ENCODE assay signal across 2 cellular contexts in the genomic region with DNA sequence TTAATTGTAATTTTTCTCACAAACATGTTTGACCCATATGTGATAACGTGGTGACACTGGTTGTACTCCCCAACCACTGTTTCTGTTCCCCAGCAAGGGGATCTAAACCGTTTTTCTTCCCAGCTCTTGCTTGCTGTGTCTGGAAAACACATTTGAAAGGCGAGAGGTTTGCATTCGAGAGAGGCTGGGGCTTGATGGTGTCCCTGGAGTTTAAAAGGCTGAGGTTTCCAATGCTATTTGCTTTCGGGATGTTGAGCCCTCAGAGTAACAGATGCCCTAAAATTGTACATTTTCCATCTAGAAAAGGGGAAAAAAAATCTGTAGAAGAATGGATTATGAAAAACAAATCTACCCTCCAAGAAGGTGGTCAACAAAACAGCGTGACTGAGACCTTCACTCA.
TF ChIP-seq lines count a peak whose summit lies in the region.

No MANE protein-coding gene starts in this region.

TF ChIP-seq in IMR-90, 13 proteins besides CTCF, POLR2A, EP300 and RAD21 (continued from another document):
- TF ChIP-seq, protein P1, sequence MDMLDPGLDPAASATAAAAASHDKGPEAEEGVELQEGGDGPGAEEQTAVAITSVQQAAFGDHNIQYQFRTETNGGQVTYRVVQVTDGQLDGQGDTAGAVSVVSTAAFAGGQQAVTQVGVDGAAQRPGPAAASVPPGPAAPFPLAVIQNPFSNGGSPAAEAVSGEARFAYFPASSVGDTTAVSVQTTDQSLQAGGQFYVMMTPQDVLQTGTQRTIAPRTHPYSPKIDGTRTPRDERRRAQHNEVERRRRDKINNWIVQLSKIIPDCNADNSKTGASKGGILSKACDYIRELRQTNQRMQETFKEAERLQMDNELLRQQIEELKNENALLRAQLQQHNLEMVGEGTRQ (IDR thresholded peaks at IDR 0.05; ENCODE audit: low read depth, low read length): no peak
- TF ChIP-seq MAFK (IDR thresholded peaks at IDR 0.05; ENCODE audit: low read depth, low read length) (no peak), NFE2L2 (IDR thresholded peaks at IDR 0.05; ENCODE audit: low read depth, low read length) (no peak), CEBPB (IDR thresholded peaks at IDR 0.05; ENCODE audit: low read depth, low read length) (no peak)

TF ChIP-seq in WTC11, 78 proteins besides CTCF, POLR2A, EP300 and RAD21 (continued from another document):
- TF ChIP-seq, protein P2, sequence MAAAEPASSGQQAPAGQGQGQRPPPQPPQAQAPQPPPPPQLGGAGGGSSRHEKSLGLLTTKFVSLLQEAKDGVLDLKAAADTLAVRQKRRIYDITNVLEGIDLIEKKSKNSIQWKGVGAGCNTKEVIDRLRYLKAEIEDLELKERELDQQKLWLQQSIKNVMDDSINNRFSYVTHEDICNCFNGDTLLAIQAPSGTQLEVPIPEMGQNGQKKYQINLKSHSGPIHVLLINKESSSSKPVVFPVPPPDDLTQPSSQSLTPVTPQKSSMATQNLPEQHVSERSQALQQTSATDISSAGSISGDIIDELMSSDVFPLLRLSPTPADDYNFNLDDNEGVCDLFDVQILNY (CRISPR knock-in tag; IDR thresholded peaks at IDR 0.05): no peak
